ENCODE assay signal across 19 cellular contexts in the genomic region with DNA sequence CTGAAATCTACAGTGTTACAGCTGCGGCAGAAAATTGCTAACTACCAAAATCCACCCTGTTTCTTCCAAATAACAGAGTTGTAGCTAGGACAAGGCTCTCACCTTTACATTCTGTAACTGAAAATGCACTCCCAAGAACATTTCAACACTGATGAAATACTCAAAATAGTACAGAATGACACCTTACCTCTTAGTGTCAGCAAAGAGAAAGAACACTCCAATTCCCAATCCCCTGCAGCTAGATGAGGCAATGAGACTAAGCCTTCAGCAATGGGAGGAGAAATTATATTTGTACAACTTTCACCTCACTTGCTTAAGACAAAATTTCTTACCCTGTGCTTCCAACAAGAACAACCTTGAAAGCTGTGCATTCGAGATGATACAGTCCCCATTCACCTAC. TPM values are rescaled to one million over a fixed set of nuclear protein-coding genes. Genes with fewer than 3 reads are reported as not detected.
DNase-seq lines count a peak whose midpoint lies in the region; ATAC-seq and TF ChIP-seq lines count a peak whose summit lies in the region.
"Had no signal": no experiment of that assay in that cellular context is flagged by ENCODE, and none has a peak within 500 bp of the region (broad histone marks: within the 10 kb centered on the region; RNA-seq: fewer than 3 reads in every experiment).

No MANE protein-coding gene starts in this region.

- H3K9ac ChIP-seq in SU-DHL-6 (ENCODE audit: low read length) = peak overlapping the region; percentile 42

- peaks cover 5% of the 10 kb centered on the region for H3K27me3 Mint-ChIP-seq in GM23338 (ENCODE audit: insufficient read depth, low read depth, poor library complexity)
- no peaks in the 10 kb centered on the region for H3K27me3 Mint-ChIP-seq in neural crest cell (ENCODE audit: low read depth)
- no peaks in the 10 kb centered on the region for H3K27me3 Mint-ChIP-seq in stimulated activated naive B cell treated with anti-CD40 and anti-IgM and Interleukin-4, amounts not matched to agents 10 μg/mL and 1 μg/mL and 100 μg/mL, for 72 hours
- no peaks in the 10 kb centered on the region for H3K27me3 Mint-ChIP-seq in endothelial cell (ENCODE audit: unreplicated experiment)
- peaks cover 0 to 5% of the 10 kb centered on the region in 2 donors for H3K27me3 Mint-ChIP-seq in natural killer cell treated with Interleukin-12 subunit alpha and Interleukin-12 subunit beta and Interleukin-15 and Interleukin-18, amount 100 ng/mL, for 72 hours

- no peak overlapping the region for H3K4me3 ChIP-seq in GM23338
- no peak overlapping the region for H3K4me3 ChIP-seq in SU-DHL-6 (ENCODE audit: insufficient read depth, low read length, poor library complexity, severe bottlenecking)
- H3K4me3 ChIP-seq: MG63 had no signal

- H3K4me1 ChIP-seq in GM23338 (ENCODE audit: insufficient read depth) = peaks cover 22% of the 10 kb centered on the region
- H3K4me1 ChIP-seq: BE2C had no signal

- peak overlapping the region; percentile 15; the same call in 1 of the 2 replicates for H3K27ac ChIP-seq in GM23338 (ENCODE audit: low read depth)
- H3K27ac ChIP-seq in SU-DHL-6 (ENCODE audit: low read depth, low read length) = peak overlapping the region; percentile 95

- H2AFZ ChIP-seq in GM23338 = no peak overlapping the region
- H2AFZ ChIP-seq in SU-DHL-6 (ENCODE audit: low read depth, low read length, severe bottlenecking) = no peak overlapping the region

- H3K4me1 Mint-ChIP-seq in GM23338 (peaks cover 39% of the 10 kb centered on the region), neural crest cell (peaks cover 19% of the 10 kb centered on the region), endothelial cell (ENCODE audit: unreplicated experiment) (peaks cover 8% of the 10 kb centered on the region)
- H3K4me1 Mint-ChIP-seq in stimulated activated naive B cell treated with anti-CD40 and anti-IgM and Interleukin-4, amounts not matched to agents 10 μg/mL and 1 μg/mL and 100 μg/mL, for 72 hours = peaks cover 41 to 70% of the 10 kb centered on the region in 2 donors
- H3K4me1 Mint-ChIP-seq in natural killer cell treated with Interleukin-12 subunit alpha and Interleukin-12 subunit beta and Interleukin-15 and Interleukin-18, amount 100 ng/mL, for 72 hours (ENCODE audit: low read depth in 2 of 2) = no peaks in the 10 kb centered on the region

- H4K20me1 ChIP-seq in GM23338 (replicated peaks; ENCODE audit: insufficient read depth) (peaks cover 39% of the 10 kb centered on the region), SU-DHL-6 (ENCODE audit: low read depth, low read length) (no peaks in the 10 kb centered on the region)

- no peak overlapping the region for H3K4me2 ChIP-seq in GM23338
- H3K4me2 ChIP-seq in SU-DHL-6 (ENCODE audit: low read depth, low read length, poor library complexity, severe bottlenecking) = peak overlapping the region; percentile 60

- H3K36me3 Mint-ChIP-seq in GM23338 (ENCODE audit: low read depth) (peaks cover 5% of the 10 kb centered on the region; the same call in 2 of the 3 replicates), neural crest cell (ENCODE audit: low read depth) (no peaks in the 10 kb centered on the region), endothelial cell (ENCODE audit: low read depth, unreplicated experiment) (no peaks in the 10 kb centered on the region)
- peaks cover 46 to 53% of the 10 kb centered on the region in 2 donors for H3K36me3 Mint-ChIP-seq in stimulated activated naive B cell treated with anti-CD40 and anti-IgM and Interleukin-4, amounts not matched to agents 10 μg/mL and 1 μg/mL and 100 μg/mL, for 72 hours
- no peaks in the 10 kb centered on the region for H3K36me3 Mint-ChIP-seq in natural killer cell treated with Interleukin-12 subunit alpha and Interleukin-12 subunit beta and Interleukin-15 and Interleukin-18, amount 100 ng/mL, for 72 hours

- H3K4me3 Mint-ChIP-seq in GM23338 (no peak overlapping the region), neural crest cell (no peak overlapping the region), endothelial cell (ENCODE audit: unreplicated experiment) (no peak overlapping the region)
- H3K4me3 Mint-ChIP-seq in stimulated activated naive B cell treated with anti-CD40 and anti-IgM and Interleukin-4, amounts not matched to agents 10 μg/mL and 1 μg/mL and 100 μg/mL, for 72 hours = no peak overlapping the region
- no peak overlapping the region for H3K4me3 Mint-ChIP-seq in natural killer cell treated with Interleukin-12 subunit alpha and Interleukin-12 subunit beta and Interleukin-15 and Interleukin-18, amount 100 ng/mL, for 72 hours
- H3K4me3 Mint-ChIP-seq: HFFc6 had no signal

- H3K9me3 Mint-ChIP-seq in GM23338 (no peaks in the 10 kb centered on the region), neural crest cell (no peaks in the 10 kb centered on the region), endothelial cell (ENCODE audit: unreplicated experiment) (no peaks in the 10 kb centered on the region)
- H3K9me3 Mint-ChIP-seq in stimulated activated naive B cell treated with anti-CD40 and anti-IgM and Interleukin-4, amounts not matched to agents 10 μg/mL and 1 μg/mL and 100 μg/mL, for 72 hours = peaks cover 0 to 3% of the 10 kb centered on the region in 2 donors
- H3K9me3 Mint-ChIP-seq in natural killer cell treated with Interleukin-12 subunit alpha and Interleukin-12 subunit beta and Interleukin-15 and Interleukin-18, amount 100 ng/mL, for 72 hours = no peaks in the 10 kb centered on the region
- H3K9me3 Mint-ChIP-seq: HFFc6 had no signal

- no peaks in the 10 kb centered on the region for H3K36me3 ChIP-seq in GM23338 (ENCODE audit: insufficient read depth)
- H3K36me3 ChIP-seq in SU-DHL-6 (ENCODE audit: low read length) = peaks cover 10% of the 10 kb centered on the region
- H3K36me3 ChIP-seq: BE2C, MG63 had no signal

- H3K9me2 ChIP-seq in GM23338 (ENCODE audit: insufficient read depth) = no peaks in the 10 kb centered on the region
- no peaks in the 10 kb centered on the region for H3K9me2 ChIP-seq in SU-DHL-6 (replicated peaks; ENCODE audit: insufficient read depth, low read length)

- DNase-seq in GM23338 (ENCODE audit: low spot score) (no peak), neural crest cell (ENCODE audit: low read depth, low spot score) (no peak), endothelial cell (ENCODE audit: low spot score) (no peak), AG20443 (ENCODE audit: low spot score) (no peak)
- DNase-seq in stimulated activated naive B cell treated with anti-CD40 and anti-IgM and Interleukin-4, amounts not matched to agents 10 μg/mL and 1 μg/mL and 100 μg/mL, for 72 hours = no peak
- DNase-seq in natural killer cell treated with Interleukin-12 subunit alpha and Interleukin-12 subunit beta and Interleukin-15 and Interleukin-18, amount 100 ng/mL, for 72 hours (ENCODE audit: low spot score) = no peak
- DNase-seq: BE2C, DND-41, H7, HFFc6, MG63, NCI-H1092, NCI-H1436, NCI-H187 treated with DMSO at 0.1 percent for 48 hours, NCI-H2227 treated with DMSO at 0.1 percent for 48 hours, NCI-H510A, T-helper 1 cell had no signal

- no peak for TF ChIP-seq CTCF in GM23338 (conservative IDR thresholded peaks at IDR 0.05; ENCODE audit: low read depth in 2 of 2)
- no peak for TF ChIP-seq CTCF in SU-DHL-6 (IDR thresholded peaks at IDR 0.05; ENCODE audit: insufficient read depth, low read length, poor library complexity, severe bottlenecking)
- no peak for TF ChIP-seq CTCF in neural crest cell (conservative IDR thresholded peaks at IDR 0.05)
- TF ChIP-seq CTCF in endothelial cell (IDR thresholded peaks at IDR 0.05; ENCODE audit: unreplicated experiment) = no peak

- ATAC-seq in GM23338 = no peak
- no peak for ATAC-seq in stimulated activated naive B cell treated with anti-CD40 and anti-IgM and Interleukin-4, amounts not matched to agents 10 μg/mL and 1 μg/mL and 100 μg/mL, for 72 hours (replicated peaks)
- ATAC-seq in natural killer cell treated with Interleukin-12 subunit alpha and Interleukin-12 subunit beta and Interleukin-15 and Interleukin-18, amount 100 ng/mL, for 72 hours = no peak
- ATAC-seq: Panc1 had no signal

- H3F3A ChIP-seq in GM23338 (replicated peaks; ENCODE audit: low read depth) = no peaks in the 10 kb centered on the region
- peaks cover 72% of the 10 kb centered on the region for H3F3A ChIP-seq in SU-DHL-6 (ENCODE audit: insufficient read depth)

- H3K79me2 ChIP-seq in GM23338 (replicated peaks; ENCODE audit: insufficient read depth) (peaks cover 94% of the 10 kb centered on the region), SU-DHL-6 (ENCODE audit: insufficient read depth, low read length) (peaks cover 88% of the 10 kb centered on the region)

- H3K27ac Mint-ChIP-seq in GM23338 (no peak overlapping the region), neural crest cell (ENCODE audit: unreplicated experiment) (peak overlapping the region; percentile 38), endothelial cell (ENCODE audit: unreplicated experiment) (no peak overlapping the region)
- peak overlapping the region; percentile 73 for H3K27ac Mint-ChIP-seq in stimulated activated naive B cell treated with anti-CD40 and anti-IgM and Interleukin-4, amounts not matched to agents 10 μg/mL and 1 μg/mL and 100 μg/mL, for 72 hours
- no peak overlapping the region for H3K27ac Mint-ChIP-seq in natural killer cell treated with Interleukin-12 subunit alpha and Interleukin-12 subunit beta and Interleukin-15 and Interleukin-18, amount 100 ng/mL, for 72 hours
- H3K27ac Mint-ChIP-seq: HFFc6 had no signal

- H3K27me3 ChIP-seq in GM23338 (ENCODE audit: insufficient read depth) = no peaks in the 10 kb centered on the region
- no peaks in the 10 kb centered on the region for H3K27me3 ChIP-seq in SU-DHL-6 (ENCODE audit: low read length)
- H3K27me3 ChIP-seq: BE2C had no signal

- no peaks in the 10 kb centered on the region for H3K9me3 ChIP-seq in SU-DHL-6 (ENCODE audit: insufficient read depth, low read length)
- H3K9me3 ChIP-seq: BE2C, MG63 had no signal

TF ChIP-seq in GM23338, 12 proteins besides CTCF, POLR2A, EP300 and RAD21 (continues in another document):
- TF ChIP-seq CREB1 (CRISPR knock-in tag; IDR thresholded peaks at IDR 0.05; ENCODE audit: low read depth) (no peak), POLR2AphosphoS5 (IDR thresholded peaks at IDR 0.05; ENCODE audit: low read depth) (no peak), ZNF114 (CRISPR knock-in tag; IDR thresholded peaks at IDR 0.05) (no peak), STAT1 (IDR thresholded peaks at IDR 0.05; ENCODE audit: unreplicated experiment) (no peak), JUNB (IDR thresholded peaks at IDR 0.05; ENCODE audit: unreplicated experiment) (no peak)

RNA-seq across cellular contexts. Expression of gene STRBP, which starts 31.2 kb away (rescaled TPM):
- total RNA-seq in GM23338 (2014; rRNA removed; shearing (Covaris generic)) = 113 and 116 TPM in 2 replicates
- 80.5 and 89.0 TPM in 2 replicates for polyA plus RNA-seq in GM23338 (2016; fragmentation: Nextera tagmentation; extraction: Ambion mirVana)
- total RNA-seq in neural crest cell (58.9 and 66.5 TPM in 2 replicates), endothelial cell (ENCODE audit: unreplicated experiment) (45.4 TPM)
- 10 to 100 TPM in 1 of 2 donors, 1 to 10 TPM in 1; 6.9 to 13.9 TPM for total RNA-seq in natural killer cell treated with Interleukin-12 subunit alpha and Interleukin-12 subunit beta and Interleukin-15 and Interleukin-18, amount 100 ng/mL, for 72 hours

Comparison
In these comparisons a context has a peak if more than half of its experiments do, and no peak if none do; other contexts are left out.
1. H3K27ac Mint-ChIP-seq: peak in neural crest cell (single experiment) and stimulated activated naive B cell treated with anti-CD40 and anti-IgM and Interleukin-4, amounts not matched to agents 10 μg/mL and 1 μg/mL and 100 μg/mL, for 72 hours (single experiment); none in GM23338 (single experiment), endothelial cell (single experiment) and natural killer cell treated with Interleukin-12 subunit alpha and Interleukin-12 subunit beta and Interleukin-15 and Interleukin-18, amount 100 ng/mL, for 72 hours (0 of 2).